29 cellular contexts compared by ENCODE assay signal in the genomic region with DNA sequence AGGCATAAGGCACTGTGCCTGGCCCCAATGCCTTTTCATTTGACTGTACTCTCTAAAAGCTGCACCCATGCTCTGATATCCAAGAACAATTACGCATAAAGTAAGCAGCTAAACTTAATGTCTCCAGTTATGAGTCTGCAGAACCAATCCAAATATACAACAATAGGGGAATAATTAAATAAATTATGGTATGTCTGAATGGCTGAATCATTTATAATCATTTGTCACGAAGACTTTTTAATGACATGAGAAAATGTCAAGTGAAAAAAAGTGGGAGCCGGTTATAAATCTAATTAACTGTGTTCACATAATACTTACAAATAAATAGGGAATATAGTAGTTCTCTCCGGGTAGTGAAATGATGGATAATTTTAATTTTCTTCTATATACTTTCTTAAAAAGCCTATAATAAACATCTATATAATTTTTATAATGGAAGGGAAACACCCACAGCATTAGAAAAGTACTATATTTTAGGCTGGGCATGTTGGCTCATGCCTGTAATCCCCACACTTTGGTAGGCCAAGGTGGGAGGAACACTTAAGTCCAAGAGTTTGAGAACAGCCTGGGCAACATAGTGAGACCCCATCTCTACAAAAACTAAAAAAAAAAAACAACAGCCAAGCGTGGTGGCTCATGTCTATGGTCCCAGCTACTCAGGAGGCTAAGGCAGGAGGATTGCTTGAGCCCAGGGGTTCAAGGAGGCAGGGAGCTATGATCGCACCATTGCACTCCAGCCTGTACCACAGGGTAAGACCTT. TPM values are rescaled to one million over a fixed set of nuclear protein-coding genes. Genes with fewer than 3 reads are reported as not detected.
DNase-seq lines count a peak whose midpoint lies in the region; ATAC-seq and TF ChIP-seq lines count a peak whose summit lies in the region.
"Had no signal": no experiment of that assay in that cellular context is flagged by ENCODE, and none has a peak within 500 bp of the region (broad histone marks: within the 10 kb centered on the region; RNA-seq: fewer than 3 reads in every experiment).

No MANE protein-coding gene starts in this region.

- intact Hi-C loops in activated CD8-positive, alpha-beta T cell treated with anti-CD3 and anti-CD28 coated beads for 36 hours (cut with micrococcal nuclease) = no loop called here
- intact Hi-C loops in CD8-positive, alpha-beta T cell (cut with DNase I, micrococcal nuclease) = no loop called here
- intact Hi-C loops in Right ventricle myocardium inferior (cut with DNase I) = no loop called here

- no peak overlapping the region for H3K4me3 Mint-ChIP-seq in activated CD8-positive, alpha-beta T cell treated with anti-CD3 and anti-CD28 coated beads for 36 hours
- no peak overlapping the region for H3K4me3 Mint-ChIP-seq in activated CD8-positive, alpha-beta T cell treated with anti-CD3 and anti-CD28 coated beads, Interleukin-2, amount 10 ng/mL, durations not matched to agents 7 days and 5 days
- no peak overlapping the region for H3K4me3 Mint-ChIP-seq in CD8-positive, alpha-beta T cell
- H3K4me3 Mint-ChIP-seq: B cell; CD8-positive, alpha-beta memory T cell; dendritic cell treated with granulocyte-macrophage colony-stimulating factor and Interleukin-4, amounts not matched to agents 40 ng/mL and 50 ng/mL, for 4 days; endodermal cell; GM23338 had no signal

- POLR2A ChIA-PET in activated CD8-positive, alpha-beta T cell treated with anti-CD3 and anti-CD28 coated beads for 36 hours (lab: Charles Lee) = interaction anchor here (1.1 to 2.9 kb wide), 6 partner anchors 8 to 24 kb away, joined by 3 to 25 read pairs (median 4); a partner anchor contains a TSS
- POLR2A ChIA-PET in activated CD8-positive, alpha-beta T cell treated with anti-CD3 and anti-CD28 coated beads, Interleukin-2, amount 10 ng/mL, durations not matched to agents 7 days and 5 days (lab: Charles Lee) = interaction anchor here (1.7 kb wide), 1 partner anchor 8 kb away, joined by 10 read pairs; no protein-coding TSS in a partner anchor
- POLR2A ChIA-PET in CD8-positive, alpha-beta T cell (lab: Charles Lee) = interaction anchor here (0.7 to 3.1 kb wide), 2 partner anchors 8 to 96 kb away, joined by 3 to 13 read pairs; no protein-coding TSS in a partner anchor

- peak overlapping the region; percentile 77 for H3K27ac Mint-ChIP-seq in activated CD8-positive, alpha-beta T cell treated with anti-CD3 and anti-CD28 coated beads for 36 hours
- no peak overlapping the region for H3K27ac Mint-ChIP-seq in activated CD8-positive, alpha-beta T cell treated with anti-CD3 and anti-CD28 coated beads, Interleukin-2, amount 10 ng/mL, durations not matched to agents 7 days and 5 days
- peak overlapping the region; percentile 50 for H3K27ac Mint-ChIP-seq in CD8-positive, alpha-beta T cell
- H3K27ac Mint-ChIP-seq: B cell; dendritic cell treated with granulocyte-macrophage colony-stimulating factor and Interleukin-4, amounts not matched to agents 40 ng/mL and 50 ng/mL, for 4 days had no signal

- H3K36me3 Mint-ChIP-seq in activated CD8-positive, alpha-beta T cell treated with anti-CD3 and anti-CD28 coated beads for 36 hours (ENCODE audit: low read depth) = peaks cover 31% of the 10 kb centered on the region
- peaks cover 21% of the 10 kb centered on the region for H3K36me3 Mint-ChIP-seq in activated CD8-positive, alpha-beta T cell treated with anti-CD3 and anti-CD28 coated beads, Interleukin-2, amount 10 ng/mL, durations not matched to agents 7 days and 5 days (ENCODE audit: low read depth)
- peaks cover 18% of the 10 kb centered on the region for H3K36me3 Mint-ChIP-seq in CD8-positive, alpha-beta T cell

- no peaks in the 10 kb centered on the region for H3K27me3 ChIP-seq in CD8-positive, alpha-beta T cell (ENCODE audit: insufficient read depth, low read length)
- no peaks in the 10 kb centered on the region for H3K27me3 ChIP-seq in neutrophil
- H3K27me3 ChIP-seq: body of pancreas, left lung, pancreas, testis had no signal

- no peak overlapping the region for H3K4me3 ChIP-seq in CD8-positive, alpha-beta T cell (ENCODE audit: low read depth, low read length)
- H3K4me3 ChIP-seq in neutrophil (ENCODE audit: low read depth in 1 of 2, low read length in 1 of 2) = no peak overlapping the region
- H3K4me3 ChIP-seq: body of pancreas, GM23338, left lung, pancreas, testis had no signal

- no peak overlapping the region for H3K27ac ChIP-seq in CD8-positive, alpha-beta T cell (ENCODE audit: low read depth, low read length)
- peak overlapping the region; percentile 66 for H3K27ac ChIP-seq in neutrophil
- H3K27ac ChIP-seq: body of pancreas, HL-60, left lung, pancreas, testis had no signal

- no peak for TF ChIP-seq CTCF in activated CD8-positive, alpha-beta T cell treated with anti-CD3 and anti-CD28 coated beads for 36 hours (IDR thresholded peaks at IDR 0.05)
- no peak for TF ChIP-seq CTCF in CD8-positive, alpha-beta T cell (IDR thresholded peaks at IDR 0.05)
- TF ChIP-seq CTCF in neutrophil (IDR thresholded peaks at IDR 0.05) = no peak

- no peaks in the 10 kb centered on the region for H3K4me1 ChIP-seq in CD8-positive, alpha-beta T cell (ENCODE audit: insufficient read depth, low read length)
- H3K4me1 ChIP-seq in neutrophil (ENCODE audit: control insufficient read depth in 1 of 2, insufficient read depth in 1 of 2, low read depth in 1 of 2, low read length in 1 of 2) = peaks cover 29 to 45% of the 10 kb centered on the region in 2 experiments
- H3K4me1 ChIP-seq: body of pancreas, pancreas, testis had no signal

- CTCF ChIA-PET in activated CD8-positive, alpha-beta T cell treated with anti-CD3 and anti-CD28 coated beads for 36 hours (lab: Charles Lee) = interaction anchor here (1.4 to 2.2 kb wide), 2 partner anchors 8 to 60 kb away, joined by 3 to 8 read pairs; no protein-coding TSS in a partner anchor
- CTCF ChIA-PET in activated CD8-positive, alpha-beta T cell treated with anti-CD3 and anti-CD28 coated beads, Interleukin-2, amount 10 ng/mL, durations not matched to agents 7 days and 5 days (lab: Charles Lee) = interaction anchor here (1.2 to 1.6 kb wide), 4 partner anchors 8 to 202 kb away, joined by 3 to 7 read pairs (median 4); no protein-coding TSS in a partner anchor
- CTCF ChIA-PET in CD8-positive, alpha-beta T cell (lab: Charles Lee) = interaction anchor here (1.2 kb wide), 1 partner anchor 94 kb away, joined by 3 read pairs; no protein-coding TSS in a partner anchor

- H3K9me3 ChIP-seq in CD8-positive, alpha-beta T cell (ENCODE audit: low read length) = no peaks in the 10 kb centered on the region
- H3K9me3 ChIP-seq in neutrophil = no peaks in the 10 kb centered on the region
- H3K9me3 ChIP-seq: body of pancreas, left lung, pancreas, testis had no signal

- ATAC-seq in activated CD8-positive, alpha-beta T cell treated with anti-CD3 and anti-CD28 coated beads for 36 hours = no peak
- no peak for ATAC-seq in activated CD8-positive, alpha-beta T cell treated with anti-CD3 and anti-CD28 coated beads, Interleukin-2, amount 10 ng/mL, durations not matched to agents 7 days and 5 days
- ATAC-seq in CD8-positive, alpha-beta T cell = no peak
- ATAC-seq in Right ventricle myocardium inferior (no peak), HG02678 (IDR thresholded peaks at IDR 0.05; ENCODE audit: unreplicated experiment) (no peak)
- ATAC-seq: body of pancreas, GM23338, left lung, pancreas had no signal

- H3K36me3 ChIP-seq in CD8-positive, alpha-beta T cell (ENCODE audit: insufficient read depth, low read length) = peaks cover 3% of the 10 kb centered on the region
- H3K36me3 ChIP-seq in neutrophil = peaks cover 43% of the 10 kb centered on the region

- peaks cover 31% of the 10 kb centered on the region for H3K4me1 Mint-ChIP-seq in activated CD8-positive, alpha-beta T cell treated with anti-CD3 and anti-CD28 coated beads for 36 hours (ENCODE audit: low read depth)
- peaks cover 14% of the 10 kb centered on the region for H3K4me1 Mint-ChIP-seq in activated CD8-positive, alpha-beta T cell treated with anti-CD3 and anti-CD28 coated beads, Interleukin-2, amount 10 ng/mL, durations not matched to agents 7 days and 5 days (ENCODE audit: low read depth)
- peaks cover 15% of the 10 kb centered on the region for H3K4me1 Mint-ChIP-seq in CD8-positive, alpha-beta T cell (ENCODE audit: low read depth)
- H3K4me1 Mint-ChIP-seq: endodermal cell had no signal

- H3K9me3 Mint-ChIP-seq in activated CD8-positive, alpha-beta T cell treated with anti-CD3 and anti-CD28 coated beads for 36 hours = no peaks in the 10 kb centered on the region
- H3K9me3 Mint-ChIP-seq in activated CD8-positive, alpha-beta T cell treated with anti-CD3 and anti-CD28 coated beads, Interleukin-2, amount 10 ng/mL, durations not matched to agents 7 days and 5 days (ENCODE audit: insufficient read depth) = no peaks in the 10 kb centered on the region
- no peaks in the 10 kb centered on the region for H3K9me3 Mint-ChIP-seq in CD8-positive, alpha-beta T cell
- H3K9me3 Mint-ChIP-seq: CD8-positive, alpha-beta memory T cell; dendritic cell treated with granulocyte-macrophage colony-stimulating factor and Interleukin-4, amounts not matched to agents 40 ng/mL and 50 ng/mL, for 4 days; endodermal cell; GM23338 had no signal

- H3K27me3 Mint-ChIP-seq in activated CD8-positive, alpha-beta T cell treated with anti-CD3 and anti-CD28 coated beads for 36 hours = no peaks in the 10 kb centered on the region
- no peaks in the 10 kb centered on the region for H3K27me3 Mint-ChIP-seq in activated CD8-positive, alpha-beta T cell treated with anti-CD3 and anti-CD28 coated beads, Interleukin-2, amount 10 ng/mL, durations not matched to agents 7 days and 5 days (ENCODE audit: low read depth)
- H3K27me3 Mint-ChIP-seq in CD8-positive, alpha-beta T cell (ENCODE audit: low read depth) = no peaks in the 10 kb centered on the region
- H3K27me3 Mint-ChIP-seq: B cell; CD8-positive, alpha-beta memory T cell; dendritic cell treated with granulocyte-macrophage colony-stimulating factor and Interleukin-4, amounts not matched to agents 40 ng/mL and 50 ng/mL, for 4 days had no signal

- no peak for DNase-seq in activated CD8-positive, alpha-beta T cell treated with anti-CD3 and anti-CD28 coated beads for 36 hours
- DNase-seq in activated CD8-positive, alpha-beta T cell treated with anti-CD3 and anti-CD28 coated beads, Interleukin-2, amount 10 ng/mL, durations not matched to agents 7 days and 5 days = no peak
- DNase-seq in CD8-positive, alpha-beta T cell = no peak
- DNase-seq in NCI-H2081 treated with DMSO at 0.1 percent for 48 hours (lab: John Stamatoyannopoulos, UW) = peak; percentile 76
- no peak for DNase-seq in Right ventricle myocardium inferior (ENCODE audit: missing footprints)
- DNase-seq: ACHN; activated CD4-positive, alpha-beta T cell treated with anti-CD3 and anti-CD28 coated beads, Interleukin-2, amount 50 U/mL, for 4 hours; activated CD8-positive, alpha-beta memory T cell treated with anti-CD3 and anti-CD28 coated beads, Interleukin-2, amount 50 U/mL, for 48 hours; body of pancreas; CD8-positive, alpha-beta memory T cell; DMS153; endodermal cell; left lung; mesenchymal stem cell; NCI-H146; NCI-H446 treated with DMSO at 0.1 percent for 48 hours; NCI-H82; pancreas; small intestine; stimulated activated naive CD4-positive, alpha-beta T cell treated with Interleukin-2 at 50 U/mL for 16 hours; SW 1271; testis had no signal

RNA-seq across cellular contexts. Expression of a gene that starts 14.2 kb away (rescaled TPM):
- 10 to 100 TPM; 30.7 to 33.6 TPM for total RNA-seq in activated CD8-positive, alpha-beta T cell treated with anti-CD3 and anti-CD28 coated beads for 36 hours
- total RNA-seq in activated CD8-positive, alpha-beta T cell treated with anti-CD3 and anti-CD28 coated beads, Interleukin-2, amount 10 ng/mL, durations not matched to agents 7 days and 5 days = 10 to 100 TPM; 19.9 to 23.9 TPM
- 10 to 100 TPM; 28.4 to 32.1 TPM for total RNA-seq in CD8-positive, alpha-beta T cell
- total RNA-seq in Right ventricle myocardium inferior = 8.9 TPM

RNA-seq across cellular contexts. Expression of a gene that starts 19.7 kb away (rescaled TPM):
- 1 to 10 TPM; 5.6 to 6.4 TPM for total RNA-seq in activated CD8-positive, alpha-beta T cell treated with anti-CD3 and anti-CD28 coated beads for 36 hours
- 1 to 10 TPM; 7.2 to 7.3 TPM for total RNA-seq in activated CD8-positive, alpha-beta T cell treated with anti-CD3 and anti-CD28 coated beads, Interleukin-2, amount 10 ng/mL, durations not matched to agents 7 days and 5 days
- 1 to 10 TPM; 1.9 to 4.2 TPM for total RNA-seq in CD8-positive, alpha-beta T cell
- total RNA-seq in Right ventricle myocardium inferior = not detected
- total RNA-seq: fibroblast of villous mesenchyme, testis had no signal
